Comparison of ENCODE assay signal across 13 cellular contexts in the genomic region with DNA sequence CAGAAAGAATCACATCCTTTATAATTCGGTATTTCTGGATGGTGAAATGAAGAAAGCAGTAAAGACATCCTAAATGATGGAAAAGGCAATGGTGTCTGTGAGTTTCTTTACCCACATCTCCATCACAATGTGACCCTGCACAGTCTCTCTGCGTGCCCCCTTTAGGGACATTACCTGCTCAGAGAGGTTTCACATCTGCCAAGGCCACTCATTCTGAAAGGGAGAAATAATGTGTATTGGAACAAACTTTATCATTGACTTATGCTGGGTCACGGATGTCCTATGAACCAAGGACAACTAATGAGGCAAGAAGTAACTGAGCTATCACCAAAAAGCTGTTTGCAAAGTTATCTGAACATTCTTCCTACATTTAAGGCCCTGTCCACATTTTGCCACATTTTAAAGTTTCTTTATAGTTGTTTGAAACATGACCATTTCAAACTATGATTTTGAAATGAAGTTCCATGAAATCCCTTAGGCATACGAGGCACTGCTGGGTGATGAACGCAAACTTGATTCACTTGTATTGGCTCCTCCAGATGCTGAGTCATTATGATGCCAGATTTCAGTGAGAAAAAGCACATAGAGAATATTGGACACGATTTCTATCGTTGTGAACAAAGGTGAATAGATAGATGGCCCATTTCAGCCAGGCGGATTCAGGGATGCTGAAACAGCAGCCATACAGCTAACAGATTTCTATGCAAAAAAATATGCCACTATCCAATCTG.
DNase-seq lines count a peak whose midpoint lies in the region; ATAC-seq and TF ChIP-seq lines count a peak whose summit lies in the region.
"Had no signal": no experiment of that assay in that cellular context is flagged by ENCODE, and none has a peak within 500 bp of the region (broad histone marks: within the 10 kb centered on the region; RNA-seq: fewer than 3 reads in every experiment).

No MANE protein-coding gene starts in this region.

- H3K4me3 ChIP-seq in mesenchymal stem cell (ENCODE audit: insufficient read depth in 1 of 2, low read depth in 1 of 2, low read length in 2 of 2): peak overlapping the region in 1 of 2 experiments; percentile 23
- H3K4me3 ChIP-seq in OCI-LY7 (ENCODE audit: low read depth, low read length, poor library complexity, severe bottlenecking): no peak overlapping the region
- H3K4me3 ChIP-seq: adrenal gland had no signal

- no peak overlapping the region for H3K14ac ChIP-seq in mesenchymal stem cell (ENCODE audit: low read length in 2 of 2)

- no peaks in the 10 kb centered on the region for H3K9me3 ChIP-seq in mesenchymal stem cell (ENCODE audit: control insufficient read depth, low read length)
- H3K9me3 ChIP-seq in OCI-LY7 (ENCODE audit: low read length): no peaks in the 10 kb centered on the region
- H3K9me3 ChIP-seq: adrenal gland had no signal

- H2AFZ ChIP-seq in mesenchymal stem cell (ENCODE audit: low read depth, low read length) (no peak overlapping the region), OCI-LY7 (ENCODE audit: low read length) (no peak overlapping the region)

- H3K4me2 ChIP-seq in mesenchymal stem cell (ENCODE audit: low read length, poor library complexity, severe bottlenecking) (no peak overlapping the region), OCI-LY7 (ENCODE audit: low read length) (no peak overlapping the region)

- H3K27me3 ChIP-seq in mesenchymal stem cell (ENCODE audit: control insufficient read depth in 1 of 2, insufficient read depth in 1 of 2, low read length in 2 of 2) (no peaks in the 10 kb centered on the region), foreskin keratinocyte (no peaks in the 10 kb centered on the region)
- H3K27me3 ChIP-seq: adrenal gland had no signal

- H2BK5ac ChIP-seq in mesenchymal stem cell (ENCODE audit: low read depth, low read length, poor library complexity, severe bottlenecking): no peak overlapping the region

- 90% methylated on average over 8 of the region's 8 CpGs for WGBS in mesenchymal stem cell

- no peaks in the 10 kb centered on the region for H4K20me1 ChIP-seq in OCI-LY7 (ENCODE audit: insufficient read depth, low read length)

- H3K79me1 ChIP-seq in mesenchymal stem cell (replicated peaks; ENCODE audit: low read length, poor library complexity, severe bottlenecking): no peaks in the 10 kb centered on the region

- no peaks in the 10 kb centered on the region for H3K79me2 ChIP-seq in OCI-LY7 (ENCODE audit: insufficient read depth, low read depth, low read length)

- CTCF ChIA-PET in OCI-LY7 (lab: Charles Lee; ENCODE audit: unreplicated experiment): no interaction called here

- H4K91ac ChIP-seq in mesenchymal stem cell (ENCODE audit: low read length): no peak overlapping the region

- POLR2A ChIA-PET in OCI-LY7 (lab: Charles Lee): interaction anchor here (0.7 kb wide), 1 partner anchor 147 kb away, joined by 4 read pairs; no protein-coding TSS in a partner anchor

- H2AK5ac ChIP-seq in mesenchymal stem cell (ENCODE audit: low read length, severe bottlenecking): no peak overlapping the region

- no peak overlapping the region for H3K23ac ChIP-seq in mesenchymal stem cell (ENCODE audit: low read length in 2 of 2)

- no peak overlapping the region for H2BK12ac ChIP-seq in mesenchymal stem cell (ENCODE audit: low read length in 2 of 2)

- H3K18ac ChIP-seq in mesenchymal stem cell (ENCODE audit: low read depth in 1 of 2, low read length in 2 of 2): no peak overlapping the region

- no peak overlapping the region for H3K27ac ChIP-seq in mesenchymal stem cell (ENCODE audit: low read length, poor library complexity, severe bottlenecking)
- H3K27ac ChIP-seq in OCI-LY7 (ENCODE audit: low read depth, low read length, poor library complexity, severe bottlenecking): no peak overlapping the region
- H3K27ac ChIP-seq in foreskin keratinocyte: no peak overlapping the region
- H3K27ac ChIP-seq: adrenal gland had no signal

- H3K4ac ChIP-seq in mesenchymal stem cell (ENCODE audit: low read depth in 1 of 2, low read length in 2 of 2): no peak overlapping the region

- no peak overlapping the region for H2BK15ac ChIP-seq in mesenchymal stem cell (ENCODE audit: low read depth, poor library complexity, severe bottlenecking)

- no peak overlapping the region for H4K8ac ChIP-seq in mesenchymal stem cell (ENCODE audit: low read length)

- intact Hi-C loops in OCI-LY7 (cut with micrococcal nuclease; ENCODE audit: unreplicated experiment): no loop called here

- H3K36me3 ChIP-seq in mesenchymal stem cell (ENCODE audit: control insufficient read depth in 1 of 2, insufficient read depth in 2 of 2, low read depth in 1 of 2, low read length in 2 of 2) (no peaks in the 10 kb centered on the region), OCI-LY7 (ENCODE audit: insufficient read depth, low read length) (no peaks in the 10 kb centered on the region)
- H3K36me3 ChIP-seq: adrenal gland had no signal

- TF ChIP-seq CTCF in OCI-LY7 (conservative IDR thresholded peaks at IDR 0.05; ENCODE audit: low read length) (no peak), foreskin keratinocyte (conservative IDR thresholded peaks at IDR 0.05) (no peak)

- peak; percentile 75 for ATAC-seq in GM18867 (IDR thresholded peaks at IDR 0.05; ENCODE audit: unreplicated experiment)
- peak; percentile 67 for ATAC-seq in GM21717 (IDR thresholded peaks at IDR 0.05; ENCODE audit: unreplicated experiment)
- peak; percentile 83 for ATAC-seq in HG03457 (IDR thresholded peaks at IDR 0.05; ENCODE audit: unreplicated experiment)
- no peak for ATAC-seq in SK-N-SH treated with all-trans-retinoic acid at 6 μM for 48 hours
- ATAC-seq in foreskin keratinocyte: no peak
- ATAC-seq: HCT116 had no signal

- no peak for DNase-seq in mesenchymal stem cell
- no peak for DNase-seq in OCI-LY7 (ENCODE audit: low spot score)
- DNase-seq in foreskin keratinocyte: no peak
- DNase-seq in germinal center (ENCODE audit: low spot score): no peak
- DNase-seq: adrenal gland, cortex of kidney, NCI-H2081, T-helper 9 cell had no signal

- H3K9me2 ChIP-seq in OCI-LY7 (ENCODE audit: insufficient read depth, low read length): no peaks in the 10 kb centered on the region

- H3K9ac ChIP-seq in mesenchymal stem cell (ENCODE audit: low read length): peak overlapping the region; percentile 27

- H3K4me1 ChIP-seq in mesenchymal stem cell (ENCODE audit: control insufficient read depth, insufficient read depth, low read depth, low read length) (no peaks in the 10 kb centered on the region), OCI-LY7 (ENCODE audit: insufficient read depth, low read length, poor library complexity, severe bottlenecking) (no peaks in the 10 kb centered on the region), foreskin keratinocyte (no peaks in the 10 kb centered on the region)
- H3K4me1 ChIP-seq: adrenal gland had no signal

- BruUV-seq in OCI-LY7 (replicated peaks; lab: Mats Ljungman, UMichigan): no TSS peak

- no peak overlapping the region for H2BK120ac ChIP-seq in mesenchymal stem cell (ENCODE audit: low read depth, low read length)

TF ChIP-seq in SK-N-SH treated with all-trans-retinoic acid at 6 μM for 48 hours, 23 proteins besides CTCF, POLR2A, EP300 and RAD21:
- TF ChIP-seq, protein P1, sequence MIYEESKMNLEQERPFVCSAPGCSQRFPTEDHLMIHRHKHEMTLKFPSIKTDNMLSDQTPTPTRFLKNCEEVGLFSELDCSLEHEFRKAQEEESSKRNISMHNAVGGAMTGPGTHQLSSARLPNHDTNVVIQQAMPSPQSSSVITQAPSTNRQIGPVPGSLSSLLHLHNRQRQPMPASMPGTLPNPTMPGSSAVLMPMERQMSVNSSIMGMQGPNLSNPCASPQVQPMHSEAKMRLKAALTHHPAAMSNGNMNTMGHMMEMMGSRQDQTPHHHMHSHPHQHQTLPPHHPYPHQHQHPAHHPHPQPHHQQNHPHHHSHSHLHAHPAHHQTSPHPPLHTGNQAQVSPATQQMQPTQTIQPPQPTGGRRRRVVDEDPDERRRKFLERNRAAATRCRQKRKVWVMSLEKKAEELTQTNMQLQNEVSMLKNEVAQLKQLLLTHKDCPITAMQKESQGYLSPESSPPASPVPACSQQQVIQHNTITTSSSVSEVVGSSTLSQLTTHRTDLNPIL (CRISPR knock-in tag; IDR thresholded peaks at IDR 0.05; ENCODE audit: low read depth): no peak
- TF ChIP-seq SNAI2 (CRISPR knock-in tag; IDR thresholded peaks at IDR 0.05) (no peak), ZC3H10 (CRISPR knock-in tag; IDR thresholded peaks at IDR 0.05) (no peak)

Comparison
In these comparisons a context has a peak if more than half of its experiments do, and no peak if none do; other contexts are left out.
1. ATAC-seq: peak in GM18867 (single experiment), GM21717 (single experiment) and HG03457 (single experiment); none in SK-N-SH treated with all-trans-retinoic acid at 6 μM for 48 hours (single experiment) and foreskin keratinocyte (single experiment).